ENCODE assay signal across 9 cellular contexts in genomic region chr11:111736191-111736590, GRCh38. TPM values are rescaled to one million over a fixed set of nuclear protein-coding genes. Genes with fewer than 3 reads are reported as not detected.
DNase-seq lines count a peak whose midpoint lies in the region; TF ChIP-seq lines count a peak whose summit lies in the region.
"Had no signal": no experiment of that assay in that cellular context is flagged by ENCODE, and none has a peak within 500 bp of the region (broad histone marks: within the 10 kb centered on the region; RNA-seq: fewer than 3 reads in every experiment).

No MANE protein-coding gene starts in this region.

- no peaks in the 10 kb centered on the region for H3K9me3 ChIP-seq in SK-N-MC (ENCODE audit: low read depth, low read length)
- H3K9me3 ChIP-seq in CD4-positive, alpha-beta memory T cell (ENCODE audit: control insufficient read depth in 1 of 2, low read length in 2 of 2), result no peaks in the 10 kb centered on the region

- 0 out of 2 replicates have a peak overlapping the region, but pooled peaks have one; percentile 31 for H3K27ac ChIP-seq in SK-N-MC
- H3K27ac ChIP-seq in CD4-positive, alpha-beta memory T cell (ENCODE audit: low read depth, low read length), result no peak overlapping the region

- TF ChIP-seq CTCF in fibroblast of pulmonary artery (IDR thresholded peaks at IDR 0.05; ENCODE audit: low read length, missing control alignments) (no peak), osteocyte (IDR thresholded peaks at IDR 0.05) (no peak)

- intact Hi-C loops in CD4-positive, alpha-beta memory T cell (cut with micrococcal nuclease), result no loop called here

- peaks cover 12% of the 10 kb centered on the region for H3K36me3 ChIP-seq in SK-N-MC (ENCODE audit: insufficient read depth, low read length)
- peaks cover 12% of the 10 kb centered on the region for H3K36me3 ChIP-seq in CD4-positive, alpha-beta memory T cell (ENCODE audit: insufficient read depth, low read length)

- DNase-seq in AG08396 (ENCODE audit: low spot score) (peak; percentile 53), SK-N-MC (ENCODE audit: low read depth, low spot score) (no peak), fibroblast of pulmonary artery (ENCODE audit: low read depth) (peak; percentile 75), osteocyte (ENCODE audit: extremely low spot score, unreplicated experiment) (no peak), SKM-1 treated with dmso at 0.1 percent for 144 hours (lab: John Stamatoyannopoulos, UW; ENCODE audit: unreplicated experiment) (no peak), OCI-M1 (lab: John Stamatoyannopoulos, UW) (no peak), NCI-H345 (lab: John Stamatoyannopoulos, UW) (no peak)
- DNase-seq in CD4-positive, alpha-beta memory T cell, result no peak
- DNase-seq: activated B cell treated with CpG ODN at 0.5 μM for 24 hours had no signal

- CTCF ChIA-PET in CD4-positive, alpha-beta memory T cell (lab: Charles Lee; ENCODE audit: partially characterized antibody), result no interaction called here

- H3K36me3 Mint-ChIP-seq in osteocyte (ENCODE audit: unreplicated experiment), result peaks cover 14% of the 10 kb centered on the region
- peaks cover 11 to 29% of the 10 kb centered on the region in 2 donors for H3K36me3 Mint-ChIP-seq in CD4-positive, alpha-beta memory T cell

- H3K4me1 ChIP-seq in CD4-positive, alpha-beta memory T cell (ENCODE audit: insufficient read depth, low read length), result no peaks in the 10 kb centered on the region

- H3K27me3 ChIP-seq in CD4-positive, alpha-beta memory T cell (ENCODE audit: insufficient read depth, low read length), result no peaks in the 10 kb centered on the region

- no peak overlapping the region for H3K9ac ChIP-seq in SK-N-MC (ENCODE audit: insufficient read length)

- no peaks in the 10 kb centered on the region for H3K27me3 Mint-ChIP-seq in osteocyte (ENCODE audit: unreplicated experiment)
- no peaks in the 10 kb centered on the region for H3K27me3 Mint-ChIP-seq in CD4-positive, alpha-beta memory T cell
- H3K27me3 Mint-ChIP-seq: activated B cell treated with CpG ODN at 0.5 μM for 24 hours had no signal

- H3K4me3 ChIP-seq in SK-N-MC (no peak overlapping the region), fibroblast of pulmonary artery (replicated peaks; ENCODE audit: low read depth, low read length) (no peak overlapping the region)
- H3K4me3 ChIP-seq in CD4-positive, alpha-beta memory T cell (ENCODE audit: low read length in 2 of 2), result no peak overlapping the region

- H3K27ac Mint-ChIP-seq in osteocyte (ENCODE audit: unreplicated experiment), result peak overlapping the region; percentile 100
- peak overlapping the region in 3 of 7 donors; percentile 19 to 78 (median 45) for H3K27ac Mint-ChIP-seq in CD4-positive, alpha-beta memory T cell
- H3K27ac Mint-ChIP-seq: activated B cell treated with CpG ODN at 0.5 μM for 24 hours had no signal

- no peaks in the 10 kb centered on the region for H3K9me3 Mint-ChIP-seq in osteocyte (ENCODE audit: unreplicated experiment)
- H3K9me3 Mint-ChIP-seq in CD4-positive, alpha-beta memory T cell, result peaks cover 0 to 2% (median 0%) of the 10 kb centered on the region in 8 donors
- H3K9me3 Mint-ChIP-seq: activated B cell treated with CpG ODN at 0.5 μM for 24 hours had no signal

- peaks cover 67% of the 10 kb centered on the region for H3K4me1 Mint-ChIP-seq in osteocyte (ENCODE audit: unreplicated experiment)
- peaks cover 0 to 10% (median under 1%) of the 10 kb centered on the region in 4 donors for H3K4me1 Mint-ChIP-seq in CD4-positive, alpha-beta memory T cell
- H3K4me1 Mint-ChIP-seq: activated B cell treated with CpG ODN at 0.5 μM for 24 hours had no signal

- POLR2A ChIA-PET in CD4-positive, alpha-beta memory T cell (lab: Charles Lee; ENCODE audit: partially characterized antibody), result interaction anchor here (0.8 kb wide), 1 partner anchor 30 kb away, joined by 3 read pairs; the partner anchor contains the start of gene PPP2R1B

- H3K4me3 Mint-ChIP-seq in osteocyte (ENCODE audit: unreplicated experiment), result peak overlapping the region; percentile 69
- H3K4me3 Mint-ChIP-seq in CD4-positive, alpha-beta memory T cell, result peak overlapping the region in 1 of 8 donors; percentile 29
- H3K4me3 Mint-ChIP-seq: activated B cell treated with CpG ODN at 0.5 μM for 24 hours had no signal

RNA-seq across cellular contexts. Expression of gene PPP2R1B, which starts 30.0 kb away (rescaled TPM):
- total RNA-seq in osteocyte, result 25.2 and 26.0 TPM in 2 replicates
- 10 to 100 TPM; 38.9 to 39.1 TPM for total RNA-seq in CD4-positive, alpha-beta memory T cell
- polyA plus RNA-seq in CD4-positive, alpha-beta memory T cell, result 10 to 100 TPM; 18.4 to 27.9 TPM

Comparison
In these comparisons a context has a peak if more than half of its experiments do, and no peak if none do; other contexts are left out.
1. DNase-seq: peak in AG08396 (single experiment) and fibroblast of pulmonary artery (single experiment); none in SK-N-MC (single experiment), osteocyte (single experiment), SKM-1 treated with dmso at 0.1 percent for 144 hours (single experiment), CD4-positive, alpha-beta memory T cell (0 of 5), OCI-M1 (single experiment) and NCI-H345 (single experiment).